In genomic region chr15:89383635-89384604, GRCh38 we compare ENCODE assay signal across 8 cellular contexts. TPM values are rescaled to one million over a fixed set of nuclear protein-coding genes. Genes with fewer than 3 reads are reported as not detected.
DNase-seq lines count a peak whose midpoint lies in the region; ATAC-seq and TF ChIP-seq lines count a peak whose summit lies in the region.

No MANE protein-coding gene starts in this region.

- DNase-seq in HT1080 (ENCODE audit: low read depth) (peak; percentile 13), NCI-H510A (lab: John Stamatoyannopoulos, UW) (peak; percentile 77), cerebellum (ENCODE audit: low spot score) (peak; percentile 81), sciatic nerve (ENCODE audit: low spot score) (peak; percentile 84), NOMO-1 treated with DMSO at 0.1 percent for 48 hours (lab: John Stamatoyannopoulos, UW; ENCODE audit: unreplicated experiment) (no peak), progenitor cell of endocrine pancreas (ENCODE audit: low spot score, unreplicated experiment) (no peak), SW480 (ENCODE audit: low spot score) (no peak)
- DNase-seq in stimulated activated naive B cell treated with anti-CD40 and anti-IgM and Interleukin-4, amounts not matched to agents 10 μg/mL and 1 μg/mL and 100 μg/mL, for 72 hours: no peak

- TF ChIP-seq CTCF in progenitor cell of endocrine pancreas (IDR thresholded peaks at IDR 0.05; ENCODE audit: unreplicated experiment): no peak

- peaks cover 2% of the 10 kb centered on the region for H3K4me1 Mint-ChIP-seq in progenitor cell of endocrine pancreas (ENCODE audit: low read depth)
- peaks cover under 1 to 1% of the 10 kb centered on the region in 2 donors for H3K4me1 Mint-ChIP-seq in stimulated activated naive B cell treated with anti-CD40 and anti-IgM and Interleukin-4, amounts not matched to agents 10 μg/mL and 1 μg/mL and 100 μg/mL, for 72 hours

- no peak overlapping the region for H3K4me3 Mint-ChIP-seq in progenitor cell of endocrine pancreas (ENCODE audit: low read depth)
- no peak overlapping the region for H3K4me3 Mint-ChIP-seq in stimulated activated naive B cell treated with anti-CD40 and anti-IgM and Interleukin-4, amounts not matched to agents 10 μg/mL and 1 μg/mL and 100 μg/mL, for 72 hours

- peak; percentile 39 for ATAC-seq in sciatic nerve
- ATAC-seq in stimulated activated naive B cell treated with anti-CD40 and anti-IgM and Interleukin-4, amounts not matched to agents 10 μg/mL and 1 μg/mL and 100 μg/mL, for 72 hours (replicated peaks): no peak

- intact Hi-C loops in sciatic nerve (cut with DNase I): no loop called here

- no peaks in the 10 kb centered on the region for H3K9me3 Mint-ChIP-seq in progenitor cell of endocrine pancreas (ENCODE audit: low read depth)
- no peaks in the 10 kb centered on the region for H3K9me3 Mint-ChIP-seq in stimulated activated naive B cell treated with anti-CD40 and anti-IgM and Interleukin-4, amounts not matched to agents 10 μg/mL and 1 μg/mL and 100 μg/mL, for 72 hours

- no peak overlapping the region for H3K27ac Mint-ChIP-seq in progenitor cell of endocrine pancreas
- no peak overlapping the region for H3K27ac Mint-ChIP-seq in stimulated activated naive B cell treated with anti-CD40 and anti-IgM and Interleukin-4, amounts not matched to agents 10 μg/mL and 1 μg/mL and 100 μg/mL, for 72 hours

- peaks cover 87% of the 10 kb centered on the region for H3K27me3 Mint-ChIP-seq in progenitor cell of endocrine pancreas
- H3K27me3 Mint-ChIP-seq in stimulated activated naive B cell treated with anti-CD40 and anti-IgM and Interleukin-4, amounts not matched to agents 10 μg/mL and 1 μg/mL and 100 μg/mL, for 72 hours: peaks cover 46 to 66% of the 10 kb centered on the region in 2 donors

- no peaks in the 10 kb centered on the region for H3K36me3 Mint-ChIP-seq in progenitor cell of endocrine pancreas (ENCODE audit: insufficient read depth)
- H3K36me3 Mint-ChIP-seq in stimulated activated naive B cell treated with anti-CD40 and anti-IgM and Interleukin-4, amounts not matched to agents 10 μg/mL and 1 μg/mL and 100 μg/mL, for 72 hours: peaks cover 0 to under 1% of the 10 kb centered on the region in 2 donors

RNA-seq across cellular contexts. Expression of gene POLG, which starts 49.3 kb away (rescaled TPM):
- total RNA-seq in HT1080 (2014; rRNA removed; shearing (Covaris generic)): 59.6 and 81.5 TPM in 2 replicates
- 32.7 and 35.0 TPM in 2 replicates for polyA plus RNA-seq in HT1080 (2015; cell fraction: cytosol; rRNA removed)
- 94.7 and 115 TPM in 2 replicates for polyA plus RNA-seq in HT1080 (2015; cell fraction: nucleus; rRNA removed)
- total RNA-seq in cerebellum: 35.2 TPM
- total RNA-seq in sciatic nerve: 64.3 TPM
- 69.3 and 156 TPM in 2 replicates for total RNA-seq in progenitor cell of endocrine pancreas

Comparison
In these comparisons a context has a peak if more than half of its experiments do, and no peak if none do; other contexts are left out.
1. DNase-seq: peak in HT1080 (single experiment), NCI-H510A (single experiment), cerebellum (single experiment) and sciatic nerve (single experiment); none in NOMO-1 treated with DMSO at 0.1 percent for 48 hours (single experiment), progenitor cell of endocrine pancreas (single experiment), SW480 (single experiment) and stimulated activated naive B cell treated with anti-CD40 and anti-IgM and Interleukin-4, amounts not matched to agents 10 μg/mL and 1 μg/mL and 100 μg/mL, for 72 hours (single experiment).